ENCODE assay signal across 1 cellular context in the genomic region with DNA sequence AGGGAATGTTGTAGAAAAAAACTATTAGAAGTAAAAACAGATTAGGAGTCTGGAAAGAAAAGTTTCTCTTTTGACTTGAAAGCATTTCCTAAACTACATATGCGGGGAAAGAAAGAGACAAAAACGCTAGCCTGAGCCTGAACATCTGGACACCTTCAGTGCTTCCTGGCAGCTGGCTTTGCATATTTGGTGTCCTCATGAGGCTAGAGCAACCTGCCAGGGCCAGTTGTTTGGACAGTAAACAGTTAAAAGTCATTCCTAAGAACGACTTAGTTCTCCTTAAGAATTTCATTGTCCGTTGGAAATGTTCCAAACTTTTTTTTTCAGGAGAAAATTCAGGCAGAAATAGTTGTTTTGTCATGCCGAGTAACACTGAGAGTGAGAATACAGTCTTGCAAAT.
TF ChIP-seq lines count a peak whose summit lies in the region.

No MANE protein-coding gene starts in this region.

TF ChIP-seq in WTC11, 78 proteins besides CTCF, POLR2A, EP300 and RAD21 (continued from another document):
- TF ChIP-seq PRRX2 (CRISPR knock-in tag; IDR thresholded peaks at IDR 0.05), result no peak
